Comparison of ENCODE assay signal across 8 cellular contexts in the genomic region with DNA sequence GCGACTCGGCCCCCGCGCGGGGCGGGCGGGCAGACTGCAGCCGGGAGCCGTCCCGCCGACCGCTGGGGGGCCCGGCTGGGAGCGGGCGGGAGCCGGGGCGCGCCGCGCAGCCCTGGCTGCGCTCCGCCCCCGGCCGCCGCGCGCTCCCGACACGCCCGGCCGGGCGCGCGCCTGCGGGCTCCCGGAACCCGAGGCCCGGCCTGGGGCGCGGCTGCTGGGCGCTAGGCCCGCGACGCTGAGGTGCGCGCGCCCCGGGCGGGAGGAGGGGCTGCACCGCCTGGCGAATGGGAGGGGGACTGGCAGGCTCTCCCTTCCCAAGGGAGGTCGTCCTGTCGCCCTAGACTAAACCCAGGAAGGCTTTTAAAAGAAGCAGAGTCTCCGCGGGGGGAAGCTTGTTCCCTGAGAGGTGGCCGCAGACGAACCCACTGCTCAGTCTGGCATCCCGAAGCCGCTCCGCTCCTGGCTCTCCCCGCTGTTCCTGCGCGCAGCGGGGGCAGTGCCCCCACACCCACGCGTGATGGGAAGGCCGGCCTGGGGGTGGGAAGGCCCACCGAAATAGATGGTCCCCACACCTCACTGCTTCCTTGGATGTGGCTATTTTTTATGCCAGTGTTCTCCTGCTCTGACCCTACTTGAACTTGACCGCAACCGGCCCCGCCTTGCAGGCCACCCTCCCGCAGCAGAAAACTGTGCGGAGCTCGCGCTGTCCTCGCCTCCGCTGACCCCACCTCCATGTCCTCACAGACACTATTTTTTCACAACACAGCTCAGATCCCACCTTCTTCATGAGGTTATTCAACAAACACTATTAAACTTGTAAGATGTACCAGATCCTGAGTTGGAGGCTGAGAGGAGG. TPM values are rescaled to one million over a fixed set of nuclear protein-coding genes. Genes with fewer than 3 reads are reported as not detected.
DNase-seq lines count a peak whose midpoint lies in the region; ATAC-seq, FAIRE-seq and TF ChIP-seq lines count a peak whose summit lies in the region.

A gene with protein sequence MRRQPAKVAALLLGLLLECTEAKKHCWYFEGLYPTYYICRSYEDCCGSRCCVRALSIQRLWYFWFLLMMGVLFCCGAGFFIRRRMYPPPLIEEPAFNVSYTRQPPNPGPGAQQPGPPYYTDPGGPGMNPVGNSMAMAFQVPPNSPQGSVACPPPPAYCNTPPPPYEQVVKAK (minus strand): TSS at position 125 of the 856 bp plus-strand sequence. CDS start 178 bp downstream, outside the sequence.

- H3K27ac ChIP-seq in kidney (ENCODE audit: low read depth in 2 of 2, low read length in 2 of 2): peak within 1 kb of the TSS; percentile 85 to 86

- intact Hi-C loops in kidney (cut with DNase I): no loop called here

- peak within 1 kb of the TSS; percentile 84 for H3K4me3 ChIP-seq in choroid plexus epithelial cell (ENCODE audit: low read depth, low read length)
- peak within 1 kb of the TSS; percentile 67 to 71 for H3K4me3 ChIP-seq in kidney (ENCODE audit: low read length in 2 of 2)

- DNase-seq in 8988T (peak; percentile 84), NCI-H2171 treated with DMSO at 0.1 percent for 48 hours (lab: John Stamatoyannopoulos, UW) (peak; percentile 72), choroid plexus epithelial cell (ENCODE audit: low read depth) (peak; percentile 60), kidney (peak; percentile 87)
- DNase-seq in activated CD4-positive, alpha-beta T cell treated with anti-CD3 and anti-CD28 coated beads for 1 hour: peak; percentile 42
- DNase-seq in stimulated activated CD4-positive, alpha-beta T cell treated with anti-CD3 and anti-CD28 coated beads, Interleukin-12 subunit alpha, Interleukin-12 subunit beta, amount 100 ng/mL, for 4 hours: peak; percentile 58

- H3K36me3 ChIP-seq in kidney (ENCODE audit: control insufficient read depth in 1 of 2, insufficient read depth in 2 of 2, low read length in 2 of 2): no peaks in the 10 kb centered on the region

- no peaks in the 10 kb centered on the region for H3K9me3 ChIP-seq in kidney (ENCODE audit: control insufficient read depth in 1 of 2, low read length in 2 of 2)

- peaks cover 32 to 33% of the 10 kb centered on the region in 2 donors for H3K4me1 ChIP-seq in kidney (ENCODE audit: control insufficient read depth in 1 of 2, insufficient read depth in 1 of 2, low read depth in 1 of 2, low read length in 2 of 2)

- H3K9ac ChIP-seq in kidney (ENCODE audit: low read length in 2 of 2): peak within 1 kb of the TSS; percentile 27 to 62

- FAIRE-seq in kidney (lab: Jason Lieb, UNC): no peak

- ATAC-seq in GM18517 (IDR thresholded peaks at IDR 0.05; ENCODE audit: unreplicated experiment): peak; percentile 23
- ATAC-seq in HG02973 (IDR thresholded peaks at IDR 0.05; ENCODE audit: unreplicated experiment): peak; percentile 42

- TF ChIP-seq CTCF in choroid plexus epithelial cell (conservative IDR thresholded peaks at IDR 0.05; ENCODE audit: low read depth, low read length) (no peak), kidney (IDR thresholded peaks at IDR 0.05; ENCODE audit: borderline replicate concordance, extremely low read depth, insufficient read depth) (no peak)

RNA-seq across cellular contexts. Expression of the gene that starts here (rescaled TPM):
- 98.7 TPM for total RNA-seq in kidney
- polyA plus RNA-seq in kidney (ENCODE audit: insufficient read depth, low read depth, low replicate concordance): 47.3 TPM

Comparison
In these comparisons a context has a peak if more than half of its experiments do, and no peak if none do; other contexts are left out.
1. Peak in every context shown above with its lines: DNase-seq, ATAC-seq, H3K4me3 ChIP-seq and H3K27ac ChIP-seq.